In genomic region chr2:75431757-75432156, GRCh38 we compare ENCODE assay signal across 11 cellular contexts.
DNase-seq lines count a peak whose midpoint lies in the region; ATAC-seq and TF ChIP-seq lines count a peak whose summit lies in the region.
"Had no signal": no experiment of that assay in that cellular context is flagged by ENCODE, and none has a peak within 500 bp of the region (broad histone marks: within the 10 kb centered on the region; RNA-seq: fewer than 3 reads in every experiment).

No MANE protein-coding gene starts in this region.

- no TSS peak for BruUV-seq in A673 (replicated peaks; lab: Mats Ljungman, UMichigan)

- no peak overlapping the region for H3K27ac ChIP-seq in A673 (ENCODE audit: low read depth, low read length, poor library complexity, severe bottlenecking)
- H3K27ac ChIP-seq: ascending aorta, thoracic aorta had no signal

- no peak overlapping the region for H3K4me3 Mint-ChIP-seq in progenitor cell of endocrine pancreas (ENCODE audit: low read depth)
- H3K4me3 Mint-ChIP-seq: activated CD8-positive, alpha-beta T cell treated with anti-CD3 and anti-CD28 coated beads, Interleukin-2, amount 10 ng/mL, durations not matched to agents 7 days and 5 days had no signal

- TF ChIP-seq CTCF in A673 (conservative IDR thresholded peaks at IDR 0.05; ENCODE audit: low read depth, low read length) (no peak), progenitor cell of endocrine pancreas (IDR thresholded peaks at IDR 0.05; ENCODE audit: unreplicated experiment) (no peak)

- POLR2A ChIA-PET in A673 (lab: Charles Lee; ENCODE audit: low non-redundant PET): no interaction called here

- H3K27me3 Mint-ChIP-seq in progenitor cell of endocrine pancreas: peaks cover 4% of the 10 kb centered on the region

- CTCF ChIA-PET in A673 (lab: Charles Lee): no interaction called here

- peak; percentile 25 for DNase-seq in A673 (ENCODE audit: low spot score)
- no peak for DNase-seq in COR-L47 (lab: John Stamatoyannopoulos, UW)
- DNase-seq in progenitor cell of endocrine pancreas (ENCODE audit: low spot score, unreplicated experiment): no peak
- no peak for DNase-seq in NCI-H1436 (lab: John Stamatoyannopoulos, UW)
- DNase-seq in superior temporal gyrus (ENCODE audit: extremely low spot score): no peak
- DNase-seq: activated CD8-positive, alpha-beta T cell treated with anti-CD3 and anti-CD28 coated beads, Interleukin-2, amount 10 ng/mL, durations not matched to agents 7 days and 5 days had no signal

- no peaks in the 10 kb centered on the region for H3K36me3 ChIP-seq in A673 (ENCODE audit: insufficient read depth, low read length, poor library complexity, severe bottlenecking)
- H3K36me3 ChIP-seq: ascending aorta, thoracic aorta had no signal

- no peaks in the 10 kb centered on the region for H3K36me3 Mint-ChIP-seq in progenitor cell of endocrine pancreas (ENCODE audit: insufficient read depth)

- H3K27me3 ChIP-seq in A673 (replicated peaks; ENCODE audit: insufficient read depth, low read depth, low read length, poor library complexity): no peaks in the 10 kb centered on the region
- H3K27me3 ChIP-seq: ascending aorta had no signal

- peaks cover 5% of the 10 kb centered on the region for H3K9me3 Mint-ChIP-seq in progenitor cell of endocrine pancreas (ENCODE audit: low read depth)

- H3K27ac Mint-ChIP-seq in progenitor cell of endocrine pancreas: no peak overlapping the region
- H3K27ac Mint-ChIP-seq: activated CD8-positive, alpha-beta T cell treated with anti-CD3 and anti-CD28 coated beads, Interleukin-2, amount 10 ng/mL, durations not matched to agents 7 days and 5 days had no signal

- intact Hi-C loops in A673 (cut with micrococcal nuclease; ENCODE audit: unreplicated experiment): no loop called here

- peak; percentile 72 for ATAC-seq in GM19035 (IDR thresholded peaks at IDR 0.05; ENCODE audit: unreplicated experiment)
- peak; percentile 70 for ATAC-seq in HG02642 (IDR thresholded peaks at IDR 0.05; ENCODE audit: poor library complexity, unreplicated experiment)
- peak; percentile 62 for ATAC-seq in HG03521 (IDR thresholded peaks at IDR 0.05; ENCODE audit: unreplicated experiment)
- ATAC-seq: activated CD8-positive, alpha-beta T cell treated with anti-CD3 and anti-CD28 coated beads, Interleukin-2, amount 10 ng/mL, durations not matched to agents 7 days and 5 days had no signal

- H3K4me1 Mint-ChIP-seq in progenitor cell of endocrine pancreas (ENCODE audit: low read depth): peaks cover 37% of the 10 kb centered on the region

- H3K4me1 ChIP-seq in A673 (ENCODE audit: insufficient read depth, low read length, poor library complexity, severe bottlenecking): peaks cover 7% of the 10 kb centered on the region
- H3K4me1 ChIP-seq: ascending aorta had no signal

- no peak overlapping the region for H3K4me3 ChIP-seq in A673 (ENCODE audit: low read depth, low read length, poor library complexity, severe bottlenecking)
- H3K4me3 ChIP-seq: ascending aorta, thoracic aorta had no signal

- no peaks in the 10 kb centered on the region for H3K9me3 ChIP-seq in A673 (ENCODE audit: low read depth, low read length, poor library complexity, severe bottlenecking)
- H3K9me3 ChIP-seq: ascending aorta, thoracic aorta had no signal
